9 cellular contexts compared by ENCODE assay signal in genomic region chr5:1657161-1657741, GRCh38.
DNase-seq lines count a peak whose midpoint lies in the region; ATAC-seq and TF ChIP-seq lines count a peak whose summit lies in the region.
"Had no signal": no experiment of that assay in that cellular context is flagged by ENCODE, and none has a peak within 500 bp of the region (broad histone marks: within the 10 kb centered on the region; RNA-seq: fewer than 3 reads in every experiment).

No MANE protein-coding gene starts in this region.

- H3K4me3 Mint-ChIP-seq in osteocyte (ENCODE audit: unreplicated experiment): no peak overlapping the region
- H3K4me3 Mint-ChIP-seq: CD8-positive, alpha-beta memory T cell had no signal

- no peaks in the 10 kb centered on the region for H3K9me3 Mint-ChIP-seq in osteocyte (ENCODE audit: unreplicated experiment)
- H3K9me3 Mint-ChIP-seq: CD8-positive, alpha-beta memory T cell had no signal

- ATAC-seq in stimulated activated naive CD8-positive, alpha-beta T cell treated with anti-CD3 and anti-CD28 coated beads, Interleukin-15, Interleukin-2, amounts not matched to agents 100 U/mL and 50 U/mL, for 24 hours: no peak

- DNase-seq in 8988T (peak; percentile 20), D341Med (ENCODE audit: low spot score) (peak; percentile 15), ecto neural progenitor cell (ENCODE audit: low spot score) (peak; percentile 37), osteocyte (ENCODE audit: extremely low spot score, unreplicated experiment) (peak; percentile 78), hypothalamus (lab: John Stamatoyannopoulos, UW) (no peak), A172 (ENCODE audit: low spot score) (no peak)
- DNase-seq in stimulated activated naive CD8-positive, alpha-beta T cell treated with anti-CD3 and anti-CD28 coated beads, Interleukin-15, Interleukin-2, amounts not matched to agents 100 U/mL and 50 U/mL, for 24 hours: no peak
- DNase-seq: CD8-positive, alpha-beta memory T cell; NCI-H2171 treated with DMSO at 0.1 percent for 48 hours had no signal

- no peak for TF ChIP-seq CTCF in osteocyte (IDR thresholded peaks at IDR 0.05)

- no peaks in the 10 kb centered on the region for H3K4me1 Mint-ChIP-seq in osteocyte (ENCODE audit: unreplicated experiment)

- no peaks in the 10 kb centered on the region for H3K36me3 Mint-ChIP-seq in osteocyte (ENCODE audit: unreplicated experiment)
- H3K36me3 Mint-ChIP-seq: CD8-positive, alpha-beta memory T cell had no signal

- H3K27me3 Mint-ChIP-seq in osteocyte (ENCODE audit: unreplicated experiment): peaks cover 29% of the 10 kb centered on the region

- no peak overlapping the region for H3K27ac Mint-ChIP-seq in osteocyte (ENCODE audit: unreplicated experiment)
- H3K27ac Mint-ChIP-seq: CD8-positive, alpha-beta memory T cell had no signal

Comparison
In these comparisons a context has a peak if more than half of its experiments do, and no peak if none do; other contexts are left out.
1. DNase-seq: peak in 8988T (single experiment), D341Med (single experiment), ecto neural progenitor cell (single experiment) and osteocyte (single experiment); none in hypothalamus (0 of 51), A172 (single experiment) and stimulated activated naive CD8-positive, alpha-beta T cell treated with anti-CD3 and anti-CD28 coated beads, Interleukin-15, Interleukin-2, amounts not matched to agents 100 U/mL and 50 U/mL, for 24 hours (single experiment).